11 cellular contexts compared by ENCODE assay signal in the genomic region with DNA sequence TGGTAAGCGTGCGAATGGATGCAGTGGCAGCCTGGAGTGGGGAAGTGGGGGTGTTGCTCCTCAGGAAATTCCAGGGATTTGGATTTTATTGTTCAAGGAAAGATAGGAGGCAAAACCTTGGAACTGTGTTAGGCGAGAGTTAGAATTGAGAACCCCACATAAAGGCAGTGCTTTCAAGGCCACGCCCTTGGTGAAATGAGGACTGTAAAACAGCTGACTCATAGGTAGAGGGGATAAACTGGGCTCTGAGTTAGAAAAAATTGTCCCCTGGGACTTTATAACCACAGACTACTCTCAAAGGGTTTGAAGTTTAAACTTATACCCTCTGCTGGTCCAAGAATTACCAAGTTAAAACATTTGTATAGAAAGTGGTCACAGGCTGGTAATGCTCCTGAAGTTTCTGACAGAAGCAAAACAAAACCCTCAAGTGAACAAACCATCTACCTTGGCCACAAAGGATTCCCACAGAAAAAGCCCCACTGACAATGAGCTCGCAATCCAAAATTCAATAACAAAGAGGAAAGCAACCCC.
A peak's percentile ranks its signal among the peaks of the same experiment; 100 is the strongest.
DNase-seq lines count a peak whose midpoint lies in the region; ATAC-seq lines count a peak whose summit lies in the region.
"Had no signal": no experiment of that assay in that cellular context is flagged by ENCODE, and none has a peak within 500 bp of the region (broad histone marks: within the 10 kb centered on the region; RNA-seq: fewer than 3 reads in every experiment).

No MANE protein-coding gene starts in this region.

- no peak overlapping the region for H3K4me3 Mint-ChIP-seq in naive thymus-derived CD4-positive, alpha-beta T cell
- H3K4me3 Mint-ChIP-seq: activated naive CD8-positive, alpha-beta T cell treated with anti-CD3 and anti-CD28 coated beads, Interleukin-2, amount 50 U/mL, for 24 hours had no signal

- H3K4me3 ChIP-seq in naive thymus-derived CD4-positive, alpha-beta T cell (ENCODE audit: low read length) = no peak overlapping the region

- H3K9me3 Mint-ChIP-seq in naive thymus-derived CD4-positive, alpha-beta T cell = peaks cover 0 to 11% (median 0%) of the 10 kb centered on the region in 11 donors
- H3K9me3 Mint-ChIP-seq: activated naive CD8-positive, alpha-beta T cell treated with anti-CD3 and anti-CD28 coated beads, Interleukin-2, amount 50 U/mL, for 24 hours had no signal

- peaks cover 8 to 39% (median 19%) of the 10 kb centered on the region in 5 donors for H3K27me3 Mint-ChIP-seq in naive thymus-derived CD4-positive, alpha-beta T cell

- CTCF ChIA-PET in naive thymus-derived CD4-positive, alpha-beta T cell (lab: Charles Lee) = no interaction called here

- no peaks in the 10 kb centered on the region for H3K4me1 Mint-ChIP-seq in naive thymus-derived CD4-positive, alpha-beta T cell
- H3K4me1 Mint-ChIP-seq: activated naive CD8-positive, alpha-beta T cell treated with anti-CD3 and anti-CD28 coated beads, Interleukin-2, amount 50 U/mL, for 24 hours had no signal

- no peak overlapping the region for H3K27ac Mint-ChIP-seq in naive thymus-derived CD4-positive, alpha-beta T cell
- H3K27ac Mint-ChIP-seq: activated naive CD8-positive, alpha-beta T cell treated with anti-CD3 and anti-CD28 coated beads, Interleukin-2, amount 50 U/mL, for 24 hours had no signal

- H3K36me3 ChIP-seq in naive thymus-derived CD4-positive, alpha-beta T cell (ENCODE audit: control insufficient read depth in 2 of 3, insufficient read depth in 3 of 3, low read length in 3 of 3) = no peaks in the 10 kb centered on the region

- no peaks in the 10 kb centered on the region for H3K27me3 ChIP-seq in naive thymus-derived CD4-positive, alpha-beta T cell (ENCODE audit: control insufficient read depth in 2 of 2, insufficient read depth in 2 of 2, low read length in 2 of 2)

- DNase-seq in EH (ENCODE audit: low read depth) = peak; percentile 7
- DNase-seq in dermis blood vessel endothelial cell = peak; percentile 72
- no peak for DNase-seq in NCI-H146 treated with DMSO at 0.1 percent for 48 hours (lab: John Stamatoyannopoulos, UW; ENCODE audit: unreplicated experiment)
- DNase-seq in NCI-H2171 treated with DMSO at 0.1 percent for 48 hours (lab: John Stamatoyannopoulos, UW) = no peak
- no peak for DNase-seq in naive thymus-derived CD4-positive, alpha-beta T cell
- no peak for DNase-seq in hypothalamus (lab: John Stamatoyannopoulos, UW)
- DNase-seq: activated CD4-positive, CD25-positive, alpha-beta regulatory T cell treated with anti-CD3 and anti-CD28 coated beads, Interleukin-2, amount 50 U/mL, for 72 hours; activated naive CD8-positive, alpha-beta T cell treated with anti-CD3 and anti-CD28 coated beads, Interleukin-2, amount 50 U/mL, for 24 hours; C1 segment of cervical spinal cord had no signal

- H3K4me1 ChIP-seq in naive thymus-derived CD4-positive, alpha-beta T cell (ENCODE audit: control insufficient read depth in 2 of 2, insufficient read depth in 2 of 2, low read length in 2 of 2) = no peaks in the 10 kb centered on the region

- ATAC-seq in GM19467 (IDR thresholded peaks at IDR 0.05; ENCODE audit: unreplicated experiment) (peak; percentile 76), HG03066 (IDR thresholded peaks at IDR 0.05; ENCODE audit: low read depth, unreplicated experiment) (peak; percentile 78)
- ATAC-seq in naive thymus-derived CD4-positive, alpha-beta T cell = no peak
- ATAC-seq: activated naive CD8-positive, alpha-beta T cell treated with anti-CD3 and anti-CD28 coated beads, Interleukin-2, amount 50 U/mL, for 24 hours had no signal

- intact Hi-C loops in naive thymus-derived CD4-positive, alpha-beta T cell (cut with micrococcal nuclease) = no loop called here

- no peaks in the 10 kb centered on the region for H3K36me3 Mint-ChIP-seq in naive thymus-derived CD4-positive, alpha-beta T cell

- POLR2A ChIA-PET in naive thymus-derived CD4-positive, alpha-beta T cell (lab: Charles Lee) = no interaction called here

- no peak overlapping the region for H3K27ac ChIP-seq in naive thymus-derived CD4-positive, alpha-beta T cell (ENCODE audit: low read depth, low read length)

- H3K9me3 ChIP-seq in naive thymus-derived CD4-positive, alpha-beta T cell (ENCODE audit: control insufficient read depth in 2 of 3, low read length in 3 of 3) = no peaks in the 10 kb centered on the region

Comparison
In these comparisons a context has a peak if more than half of its experiments do, and no peak if none do; other contexts are left out.
1. DNase-seq: peak in EH (single experiment) and dermis blood vessel endothelial cell (single experiment); none in NCI-H146 treated with DMSO at 0.1 percent for 48 hours (single experiment), NCI-H2171 treated with DMSO at 0.1 percent for 48 hours (single experiment), naive thymus-derived CD4-positive, alpha-beta T cell (0 of 9) and hypothalamus (0 of 51).